1 cellular context compared by ENCODE assay signal in the genomic region with DNA sequence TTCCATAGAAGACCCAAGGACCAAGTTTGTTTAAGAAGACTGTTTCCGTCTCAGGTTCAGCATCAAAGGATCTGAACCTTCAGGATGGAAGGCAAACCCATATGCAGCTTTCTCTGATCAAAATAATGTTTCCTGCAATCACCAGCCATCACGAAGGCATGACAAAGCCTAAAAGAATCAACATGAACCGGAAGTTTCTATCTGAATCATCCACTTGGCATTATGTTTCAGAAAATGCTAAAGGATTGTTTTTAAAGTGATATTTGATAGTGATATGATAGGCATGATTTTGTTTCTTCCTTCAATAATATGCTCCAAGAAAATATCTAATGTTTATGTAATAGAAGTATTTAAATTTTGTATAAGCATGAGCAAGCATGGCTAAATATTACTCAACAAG.
TF ChIP-seq lines count a peak whose summit lies in the region.

No MANE protein-coding gene starts in this region.

TF ChIP-seq in SK-N-SH, 30 proteins besides CTCF, POLR2A, EP300 and RAD21 (continued from another document):
- TF ChIP-seq, protein P1, sequence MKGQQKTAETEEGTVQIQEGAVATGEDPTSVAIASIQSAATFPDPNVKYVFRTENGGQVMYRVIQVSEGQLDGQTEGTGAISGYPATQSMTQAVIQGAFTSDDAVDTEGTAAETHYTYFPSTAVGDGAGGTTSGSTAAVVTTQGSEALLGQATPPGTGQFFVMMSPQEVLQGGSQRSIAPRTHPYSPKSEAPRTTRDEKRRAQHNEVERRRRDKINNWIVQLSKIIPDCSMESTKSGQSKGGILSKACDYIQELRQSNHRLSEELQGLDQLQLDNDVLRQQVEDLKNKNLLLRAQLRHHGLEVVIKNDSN (IDR thresholded peaks at IDR 0.05; ENCODE audit: borderline replicate concordance, low read depth), result no peak
- TF ChIP-seq, protein P2, sequence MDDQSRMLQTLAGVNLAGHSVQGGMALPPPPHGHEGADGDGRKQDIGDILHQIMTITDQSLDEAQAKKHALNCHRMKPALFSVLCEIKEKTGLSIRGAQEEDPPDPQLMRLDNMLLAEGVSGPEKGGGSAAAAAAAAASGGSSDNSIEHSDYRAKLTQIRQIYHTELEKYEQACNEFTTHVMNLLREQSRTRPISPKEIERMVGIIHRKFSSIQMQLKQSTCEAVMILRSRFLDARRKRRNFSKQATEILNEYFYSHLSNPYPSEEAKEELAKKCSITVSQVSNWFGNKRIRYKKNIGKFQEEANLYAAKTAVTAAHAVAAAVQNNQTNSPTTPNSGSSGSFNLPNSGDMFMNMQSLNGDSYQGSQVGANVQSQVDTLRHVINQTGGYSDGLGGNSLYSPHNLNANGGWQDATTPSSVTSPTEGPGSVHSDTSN (IDR thresholded peaks at IDR 0.05), result peak; percentile 63
- no peak for TF ChIP-seq MXI1 (IDR thresholded peaks at IDR 0.05; ENCODE audit: low read depth, low read length)
- TF ChIP-seq RCOR1 (IDR thresholded peaks at IDR 0.05; ENCODE audit: low read length), result no peak
- no peak for TF ChIP-seq SMC3 (IDR thresholded peaks at IDR 0.05; ENCODE audit: low read depth, low read length)
- TF ChIP-seq GATA2 (CRISPR knock-in tag; IDR thresholded peaks at IDR 0.05), result no peak
- TF ChIP-seq NFIC (IDR thresholded peaks at IDR 0.05; ENCODE audit: borderline replicate concordance), result peak; percentile 46; the same call in 1 of the 2 replicates
- no peak for TF ChIP-seq RFX5 (IDR thresholded peaks at IDR 0.05; ENCODE audit: low read length)
- no peak for TF ChIP-seq NRF1 (IDR thresholded peaks at IDR 0.05; ENCODE audit: low read depth, low read length)
- no peak for TF ChIP-seq EZH2phosphoT487 (IDR thresholded peaks at IDR 0.05; ENCODE audit: borderline replicate concordance, low read depth)
- peak; percentile 82 for TF ChIP-seq FOSL2 (IDR thresholded peaks at IDR 0.05; ENCODE audit: borderline replicate concordance, low read depth)
- TF ChIP-seq, protein P3, sequence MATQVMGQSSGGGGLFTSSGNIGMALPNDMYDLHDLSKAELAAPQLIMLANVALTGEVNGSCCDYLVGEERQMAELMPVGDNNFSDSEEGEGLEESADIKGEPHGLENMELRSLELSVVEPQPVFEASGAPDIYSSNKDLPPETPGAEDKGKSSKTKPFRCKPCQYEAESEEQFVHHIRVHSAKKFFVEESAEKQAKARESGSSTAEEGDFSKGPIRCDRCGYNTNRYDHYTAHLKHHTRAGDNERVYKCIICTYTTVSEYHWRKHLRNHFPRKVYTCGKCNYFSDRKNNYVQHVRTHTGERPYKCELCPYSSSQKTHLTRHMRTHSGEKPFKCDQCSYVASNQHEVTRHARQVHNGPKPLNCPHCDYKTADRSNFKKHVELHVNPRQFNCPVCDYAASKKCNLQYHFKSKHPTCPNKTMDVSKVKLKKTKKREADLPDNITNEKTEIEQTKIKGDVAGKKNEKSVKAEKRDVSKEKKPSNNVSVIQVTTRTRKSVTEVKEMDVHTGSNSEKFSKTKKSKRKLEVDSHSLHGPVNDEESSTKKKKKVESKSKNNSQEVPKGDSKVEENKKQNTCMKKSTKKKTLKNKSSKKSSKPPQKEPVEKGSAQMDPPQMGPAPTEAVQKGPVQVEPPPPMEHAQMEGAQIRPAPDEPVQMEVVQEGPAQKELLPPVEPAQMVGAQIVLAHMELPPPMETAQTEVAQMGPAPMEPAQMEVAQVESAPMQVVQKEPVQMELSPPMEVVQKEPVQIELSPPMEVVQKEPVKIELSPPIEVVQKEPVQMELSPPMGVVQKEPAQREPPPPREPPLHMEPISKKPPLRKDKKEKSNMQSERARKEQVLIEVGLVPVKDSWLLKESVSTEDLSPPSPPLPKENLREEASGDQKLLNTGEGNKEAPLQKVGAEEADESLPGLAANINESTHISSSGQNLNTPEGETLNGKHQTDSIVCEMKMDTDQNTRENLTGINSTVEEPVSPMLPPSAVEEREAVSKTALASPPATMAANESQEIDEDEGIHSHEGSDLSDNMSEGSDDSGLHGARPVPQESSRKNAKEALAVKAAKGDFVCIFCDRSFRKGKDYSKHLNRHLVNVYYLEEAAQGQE (IDR thresholded peaks at IDR 0.05; ENCODE audit: low read depth, low read length), result no peak
- TF ChIP-seq MEF2A (IDR thresholded peaks at IDR 0.05; ENCODE audit: borderline replicate concordance, low read depth), result no peak
- TF ChIP-seq TEAD4 (IDR thresholded peaks at IDR 0.05; ENCODE audit: borderline replicate concordance, insufficient read depth), result no peak
- no peak for TF ChIP-seq FOXM1 (IDR thresholded peaks at IDR 0.05; ENCODE audit: low read depth)
- peak; percentile 75 for TF ChIP-seq TCF12 (IDR thresholded peaks at IDR 0.05)
- TF ChIP-seq SIN3A (IDR thresholded peaks at IDR 0.05; ENCODE audit: borderline replicate concordance, low read depth, low read length), result no peak
- no peak for TF ChIP-seq CHD2 (IDR thresholded peaks at IDR 0.05; ENCODE audit: low read length, partially characterized antibody)
- TF ChIP-seq RXRA (IDR thresholded peaks at IDR 0.05; ENCODE audit: borderline replicate concordance, low read depth), result 0 out of 2 replicates have a peak, but pooled peaks have one; percentile 25
- TF ChIP-seq GABPA (IDR thresholded peaks at IDR 0.05; ENCODE audit: low read depth), result peak; percentile 40; the same call in 1 of the 2 replicates
- TF ChIP-seq, protein P4, sequence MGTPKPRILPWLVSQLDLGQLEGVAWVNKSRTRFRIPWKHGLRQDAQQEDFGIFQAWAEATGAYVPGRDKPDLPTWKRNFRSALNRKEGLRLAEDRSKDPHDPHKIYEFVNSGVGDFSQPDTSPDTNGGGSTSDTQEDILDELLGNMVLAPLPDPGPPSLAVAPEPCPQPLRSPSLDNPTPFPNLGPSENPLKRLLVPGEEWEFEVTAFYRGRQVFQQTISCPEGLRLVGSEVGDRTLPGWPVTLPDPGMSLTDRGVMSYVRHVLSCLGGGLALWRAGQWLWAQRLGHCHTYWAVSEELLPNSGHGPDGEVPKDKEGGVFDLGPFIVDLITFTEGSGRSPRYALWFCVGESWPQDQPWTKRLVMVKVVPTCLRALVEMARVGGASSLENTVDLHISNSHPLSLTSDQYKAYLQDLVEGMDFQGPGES (IDR thresholded peaks at IDR 0.05; ENCODE audit: low read depth, low read length), result no peak
- TF ChIP-seq, protein P5, sequence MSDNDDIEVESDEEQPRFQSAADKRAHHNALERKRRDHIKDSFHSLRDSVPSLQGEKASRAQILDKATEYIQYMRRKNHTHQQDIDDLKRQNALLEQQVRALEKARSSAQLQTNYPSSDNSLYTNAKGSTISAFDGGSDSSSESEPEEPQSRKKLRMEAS (IDR thresholded peaks at IDR 0.05; ENCODE audit: low read depth), result peak; percentile 22; the same call in 1 of the 2 replicates
- TF ChIP-seq YY1 (IDR thresholded peaks at IDR 0.05; ENCODE audit: low read depth), result no peak
- no peak for TF ChIP-seq POLR2AphosphoS5 (IDR thresholded peaks at IDR 0.05; ENCODE audit: low read depth, low read length)
- TF ChIP-seq, protein P6, sequence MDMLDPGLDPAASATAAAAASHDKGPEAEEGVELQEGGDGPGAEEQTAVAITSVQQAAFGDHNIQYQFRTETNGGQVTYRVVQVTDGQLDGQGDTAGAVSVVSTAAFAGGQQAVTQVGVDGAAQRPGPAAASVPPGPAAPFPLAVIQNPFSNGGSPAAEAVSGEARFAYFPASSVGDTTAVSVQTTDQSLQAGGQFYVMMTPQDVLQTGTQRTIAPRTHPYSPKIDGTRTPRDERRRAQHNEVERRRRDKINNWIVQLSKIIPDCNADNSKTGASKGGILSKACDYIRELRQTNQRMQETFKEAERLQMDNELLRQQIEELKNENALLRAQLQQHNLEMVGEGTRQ (IDR thresholded peaks at IDR 0.05; ENCODE audit: borderline replicate concordance, low read depth, low read length), result no peak
